Comparison of ENCODE assay signal across 17 cellular contexts in genomic region chr2:64065516-64065915, GRCh38. TPM values are rescaled to one million over a fixed set of nuclear protein-coding genes. Genes with fewer than 3 reads are reported as not detected.
A peak's percentile ranks its signal among the peaks of the same experiment; 100 is the strongest.
DNase-seq lines count a peak whose midpoint lies in the region; ATAC-seq and TF ChIP-seq lines count a peak whose summit lies in the region.
"Had no signal": no experiment of that assay in that cellular context is flagged by ENCODE, and none has a peak within 500 bp of the region (broad histone marks: within the 10 kb centered on the region; RNA-seq: fewer than 3 reads in every experiment).

No MANE protein-coding gene starts in this region.

- H3K36me3 ChIP-seq in suprapubic skin, result no peaks in the 10 kb centered on the region
- no peaks in the 10 kb centered on the region for H3K36me3 ChIP-seq in GM23248 (ENCODE audit: low read depth)
- H3K36me3 ChIP-seq: uterus had no signal

- H3K4me3 ChIP-seq in epithelial cell of esophagus (ENCODE audit: low read length) (no peak overlapping the region), suprapubic skin (no peak overlapping the region), GM23248 (no peak overlapping the region)
- H3K4me3 ChIP-seq: uterus had no signal

- peaks cover 16% of the 10 kb centered on the region for H3F3A ChIP-seq in GM23248 (ENCODE audit: insufficient read depth)

- H3K4me1 ChIP-seq in suprapubic skin, result peaks cover 20% of the 10 kb centered on the region
- peaks cover 16% of the 10 kb centered on the region for H3K4me1 ChIP-seq in GM23248 (ENCODE audit: insufficient read depth)
- H3K4me1 ChIP-seq: uterus had no signal

- CTCF ChIA-PET in RWPE1 (lab: Yijun Ruan, JAX), result no interaction called here

- peaks cover 35% of the 10 kb centered on the region for H3K4me1 Mint-ChIP-seq in activated naive CD8-positive, alpha-beta T cell (ENCODE audit: low read depth)
- H3K4me1 Mint-ChIP-seq in activated naive CD8-positive, alpha-beta T cell treated with anti-CD3 and anti-CD28 coated beads, Interleukin-2, amount 50 U/mL, for 24 hours, result peaks cover 32% of the 10 kb centered on the region

- ATAC-seq in activated naive CD8-positive, alpha-beta T cell treated with anti-CD3 and anti-CD28 coated beads, Interleukin-2, amount 50 U/mL, for 24 hours, result no peak

- POLR2A ChIA-PET in RWPE1 (lab: Yijun Ruan, JAX; ENCODE audit: low non-redundant PET), result no interaction called here

- no peak overlapping the region for H3K4me3 Mint-ChIP-seq in activated naive CD8-positive, alpha-beta T cell
- no peak overlapping the region for H3K4me3 Mint-ChIP-seq in activated naive CD8-positive, alpha-beta T cell treated with anti-CD3 and anti-CD28 coated beads, Interleukin-2, amount 50 U/mL, for 24 hours
- H3K4me3 Mint-ChIP-seq: nephron had no signal

- H3K79me2 ChIP-seq in GM23248 (ENCODE audit: insufficient read depth), result no peaks in the 10 kb centered on the region

- no peak overlapping the region for H3K9ac ChIP-seq in GM23248

- H3K27me3 ChIP-seq in suprapubic skin (no peaks in the 10 kb centered on the region), GM23248 (replicated peaks; ENCODE audit: insufficient read depth) (no peaks in the 10 kb centered on the region)
- H3K27me3 ChIP-seq: uterus had no signal

- no peaks in the 10 kb centered on the region for H4K20me1 ChIP-seq in GM23248 (ENCODE audit: insufficient read depth)

- H2AFZ ChIP-seq in GM23248, result no peak overlapping the region

- no peaks in the 10 kb centered on the region for H3K9me2 ChIP-seq in GM23248 (ENCODE audit: insufficient read depth)

- no peaks in the 10 kb centered on the region for H3K27me3 Mint-ChIP-seq in activated naive CD8-positive, alpha-beta T cell
- H3K27me3 Mint-ChIP-seq in activated naive CD8-positive, alpha-beta T cell treated with anti-CD3 and anti-CD28 coated beads, Interleukin-2, amount 50 U/mL, for 24 hours, result no peaks in the 10 kb centered on the region

- peak overlapping the region; percentile 35 for H3K27ac Mint-ChIP-seq in activated naive CD8-positive, alpha-beta T cell
- no peak overlapping the region for H3K27ac Mint-ChIP-seq in activated naive CD8-positive, alpha-beta T cell treated with anti-CD3 and anti-CD28 coated beads, Interleukin-2, amount 50 U/mL, for 24 hours

- TF ChIP-seq POLR2A in suprapubic skin (IDR thresholded peaks at IDR 0.05), result no peak

- no peak for TF ChIP-seq CTCF in RWPE1 (conservative IDR thresholded peaks at IDR 0.05; ENCODE audit: low read depth)
- no peak for TF ChIP-seq CTCF in epithelial cell of esophagus (IDR thresholded peaks at IDR 0.05; ENCODE audit: insufficient read depth, low read depth, low read length, missing control alignments)
- TF ChIP-seq CTCF in suprapubic skin (IDR thresholded peaks at IDR 0.05), result no peak

- no peaks in the 10 kb centered on the region for H3K36me3 Mint-ChIP-seq in activated naive CD8-positive, alpha-beta T cell
- H3K36me3 Mint-ChIP-seq in activated naive CD8-positive, alpha-beta T cell treated with anti-CD3 and anti-CD28 coated beads, Interleukin-2, amount 50 U/mL, for 24 hours (ENCODE audit: low read depth), result no peaks in the 10 kb centered on the region

- in situ Hi-C loops in GM23248 (cut with MboI), result no loop called here

- no peak for TF ChIP-seq EP300 in suprapubic skin (IDR thresholded peaks at IDR 0.05)

- H3K9me3 ChIP-seq in suprapubic skin, result no peaks in the 10 kb centered on the region
- H3K9me3 ChIP-seq in GM23248 (ENCODE audit: low read depth), result no peaks in the 10 kb centered on the region
- H3K9me3 ChIP-seq: uterus had no signal

- no peak for DNase-seq in activated naive CD8-positive, alpha-beta T cell treated with anti-CD3 and anti-CD28 coated beads, Interleukin-2, amount 50 U/mL, for 24 hours
- DNase-seq in RWPE1 (ENCODE audit: low spot score) (no peak), epithelial cell of esophagus (ENCODE audit: low read depth) (peak; percentile 78), suprapubic skin (ENCODE audit: low spot score in 2 of 2) (no peak), HUDEP-2 (lab: John Stamatoyannopoulos, UW; ENCODE audit: unreplicated experiment in 76 of 76) (no peak), GM23248 (no peak)
- no peak for DNase-seq in stimulated activated CD8-positive, alpha-beta memory T cell treated with anti-CD3 and anti-CD28 coated beads, Interleukin-4, amount 100 ng/mL, for 48 hours
- DNase-seq: activated CD4-positive, CD25-positive, alpha-beta regulatory T cell; Calu3; cerebellar nuclear complex; left ventricle myocardium superior; NCI-H146; NCI-H2227 treated with DMSO at 0.1 percent for 48 hours had no signal

- H3K9me3 Mint-ChIP-seq in activated naive CD8-positive, alpha-beta T cell (ENCODE audit: low read depth), result no peaks in the 10 kb centered on the region
- no peaks in the 10 kb centered on the region for H3K9me3 Mint-ChIP-seq in activated naive CD8-positive, alpha-beta T cell treated with anti-CD3 and anti-CD28 coated beads, Interleukin-2, amount 50 U/mL, for 24 hours
- H3K9me3 Mint-ChIP-seq: nephron; T-helper 1 cell treated with Interleukin-12 subunit alpha and Interleukin-12 subunit beta and Interleukin-4 antibody, amounts not matched to agents 30 μg/mL and 1 μg/mL, for 36 hours had no signal

- H3K4me2 ChIP-seq in GM23248 (ENCODE audit: unreplicated experiment), result no peak overlapping the region

- H3K27ac ChIP-seq in RWPE1 (peak overlapping the region; percentile 72), suprapubic skin (peak overlapping the region; percentile 42), GM23248 (no peak overlapping the region)

- 60% methylated on average over 6 of the region's 6 CpGs for WGBS in suprapubic skin
- 86 to 89% methylated on average over 6 of the region's 6 CpGs for WGBS in GM23248 (ENCODE audit: low coverage in 1 of 2, low lambda C conversion rate in 2 of 2, missing lambda C conversion rate in 2 of 2), 2 experiments

RNA-seq across cellular contexts. Expression of gene VPS54, which starts 46.3 kb away (rescaled TPM):
- 10 to 100 TPM; 14.6 to 28.8 (median 21.8) TPM for total RNA-seq in suprapubic skin
- total RNA-seq in GM23248 (2014; rRNA removed; shearing (Covaris generic)), result 12.9 and 17.5 TPM in 2 replicates
- 5.9 and 6.5 TPM in 2 replicates for polyA plus RNA-seq in GM23248 (2016; fragmentation: Nextera tagmentation; extraction: Ambion mirVana)
